Comparison of ENCODE assay signal across 19 cellular contexts in genomic region chr17:43079578-43080302, GRCh38. TPM values are rescaled to one million over a fixed set of nuclear protein-coding genes. Genes with fewer than 3 reads are reported as not detected.
A peak's percentile ranks its signal among the peaks of the same experiment; 100 is the strongest.
DNase-seq lines count a peak whose midpoint lies in the region; ATAC-seq, FAIRE-seq and TF ChIP-seq lines count a peak whose summit lies in the region.
"Had no signal": no experiment of that assay in that cellular context is flagged by ENCODE, and none has a peak within 500 bp of the region (broad histone marks: within the 10 kb centered on the region; RNA-seq: fewer than 3 reads in every experiment).

No MANE protein-coding gene starts in this region.

- H3K27me3 Mint-ChIP-seq in WTC11 (ENCODE audit: low read depth) = no peaks in the 10 kb centered on the region

- H3K4me3 Mint-ChIP-seq in WTC11 = no peak overlapping the region
- H3K4me3 Mint-ChIP-seq: CD8-positive, alpha-beta memory T cell had no signal

- no peak overlapping the region for H3K9ac ChIP-seq in HUES48 (ENCODE audit: low read depth, low read length)
- peak overlapping the region; percentile 9 for H3K9ac ChIP-seq in iPS-15b (ENCODE audit: low read depth, low read length)
- H3K9ac ChIP-seq: BLaER1 had no signal

- peaks cover 14% of the 10 kb centered on the region for H3K36me3 ChIP-seq in HUES48 (ENCODE audit: control insufficient read depth, insufficient read depth, low read length)
- H3K36me3 ChIP-seq in iPS-15b (ENCODE audit: control insufficient read depth, insufficient read depth, low read length) = no peaks in the 10 kb centered on the region
- H3K36me3 ChIP-seq in small intestine (ENCODE audit: control insufficient read depth in 2 of 2, insufficient read depth in 2 of 2, low read length in 2 of 2) = no peaks in the 10 kb centered on the region

- H3K9me3 ChIP-seq in HUES48 (ENCODE audit: control insufficient read depth, insufficient read depth, low read length) = no peaks in the 10 kb centered on the region
- no peaks in the 10 kb centered on the region for H3K9me3 ChIP-seq in iPS-15b (ENCODE audit: control insufficient read depth, insufficient read depth, low read length)
- H3K9me3 ChIP-seq in small intestine (ENCODE audit: control insufficient read depth, low read depth) = no peaks in the 10 kb centered on the region
- H3K9me3 ChIP-seq: BLaER1 had no signal

- POLR2A ChIA-PET in WTC11 (lab: Charles Lee) = interaction anchor here (0.8 kb wide), 1 partner anchor 1167 kb away, joined by 3 read pairs; no protein-coding TSS in a partner anchor

- no peak for FAIRE-seq in small intestine (lab: Jason Lieb, UNC)
- FAIRE-seq: G401.6 had no signal

- H3K4me3 ChIP-seq in HUES48 (ENCODE audit: low read depth, low read length) (0 out of 2 replicates have a peak overlapping the region, but pooled peaks have one; percentile 21), iPS-15b (ENCODE audit: low read depth, low read length) (no peak overlapping the region), small intestine (ENCODE audit: low read depth in 1 of 2, low read length in 2 of 2) (no peak overlapping the region)
- H3K4me3 ChIP-seq: BLaER1 had no signal

- H3K9me3 Mint-ChIP-seq in WTC11 = no peaks in the 10 kb centered on the region
- H3K9me3 Mint-ChIP-seq: CD8-positive, alpha-beta memory T cell had no signal

- no peak for DNase-seq in WTC11 (ENCODE audit: low spot score)
- DNase-seq in small intestine = peak; percentile 35
- DNase-seq in activated CD4-positive, CD25-positive, alpha-beta regulatory T cell treated with anti-CD3 and anti-CD28 coated beads, Interleukin-2, amount 50 U/mL, for 72 hours = no peak
- no peak for DNase-seq in A172 (ENCODE audit: low spot score)
- DNase-seq: CD8-positive, alpha-beta memory T cell; DND-41; NCI-H187; NCI-H345; NCI-H526 treated with DMSO at 0.1 percent for 48 hours; NK-92 treated with Interleukin-12 subunit alpha and Interleukin-12 subunit beta, amount 100 ng/mL, for 24 hours; OCI-M1; SIG-M5 had no signal

- TF ChIP-seq CTCF in WTC11 (IDR thresholded peaks at IDR 0.05) = no peak

- no peaks in the 10 kb centered on the region for H3K27me3 ChIP-seq in HUES48 (ENCODE audit: control insufficient read depth, insufficient read depth, low read length)
- H3K27me3 ChIP-seq in iPS-15b (ENCODE audit: control insufficient read depth, insufficient read depth, low read length) = no peaks in the 10 kb centered on the region
- H3K27me3 ChIP-seq in small intestine (ENCODE audit: control insufficient read depth in 2 of 2, insufficient read depth in 2 of 2, low read length in 2 of 2) = no peaks in the 10 kb centered on the region
- H3K27me3 ChIP-seq: BLaER1 had no signal

- peak overlapping the region; percentile 77 for H3K27ac ChIP-seq in HUES48 (ENCODE audit: low read depth, low read length)
- H3K27ac ChIP-seq in small intestine (ENCODE audit: low read depth in 1 of 2, low read length in 1 of 2) = no peak overlapping the region
- H3K27ac ChIP-seq: BLaER1 had no signal

- CTCF ChIA-PET in WTC11 (lab: Charles Lee) = interaction anchor here (1.5 kb wide), 1 partner anchor 56 kb away, joined by 3 read pairs; no protein-coding TSS in a partner anchor

- WGBS in small intestine, 3 donors = 20 to 73% (median 52%) methylated on average over 3 of the region's 3 CpGs

- peaks cover 16% of the 10 kb centered on the region for H3K4me1 ChIP-seq in HUES48 (ENCODE audit: control insufficient read depth, insufficient read depth, low read length)
- H3K4me1 ChIP-seq in iPS-15b (ENCODE audit: control insufficient read depth, insufficient read depth, low read length) = peaks cover 12% of the 10 kb centered on the region
- no peaks in the 10 kb centered on the region for H3K4me1 ChIP-seq in small intestine (ENCODE audit: control insufficient read depth in 2 of 2, insufficient read depth in 1 of 2, low read depth in 1 of 2, low read length in 1 of 2)
- H3K4me1 ChIP-seq: BLaER1 had no signal

- peak overlapping the region; percentile 83 for H3K27ac Mint-ChIP-seq in WTC11
- H3K27ac Mint-ChIP-seq: CD8-positive, alpha-beta memory T cell had no signal

- peaks cover 7% of the 10 kb centered on the region for H3K36me3 Mint-ChIP-seq in WTC11
- H3K36me3 Mint-ChIP-seq: CD8-positive, alpha-beta memory T cell had no signal

- ATAC-seq in WTC11 = peak; percentile 41
- ATAC-seq in HG02981 (IDR thresholded peaks at IDR 0.05; ENCODE audit: unreplicated experiment) = no peak

- peaks cover 16% of the 10 kb centered on the region for H3K4me1 Mint-ChIP-seq in WTC11
- H3K4me1 Mint-ChIP-seq: CD8-positive, alpha-beta memory T cell had no signal

TF ChIP-seq in WTC11, 78 proteins besides CTCF, POLR2A, EP300 and RAD21 (continues in another document):
- TF ChIP-seq ATF2 (CRISPR knock-in tag; IDR thresholded peaks at IDR 0.05; ENCODE audit: borderline replicate concordance, low read depth) = no peak
- no peak for TF ChIP-seq USF2 (CRISPR knock-in tag; IDR thresholded peaks at IDR 0.05)
- TF ChIP-seq NFYB (CRISPR knock-in tag; conservative IDR thresholded peaks at IDR 0.05; ENCODE audit: low read depth) = no peak
- no peak for TF ChIP-seq MAX (CRISPR knock-in tag; IDR thresholded peaks at IDR 0.05)
- TF ChIP-seq E2F1 (CRISPR knock-in tag; IDR thresholded peaks at IDR 0.05) = no peak
- TF ChIP-seq JUN (CRISPR knock-in tag; IDR thresholded peaks at IDR 0.05) = no peak
- no peak for TF ChIP-seq AR (CRISPR knock-in tag; IDR thresholded peaks at IDR 0.05)
- no peak for TF ChIP-seq MXD4 (CRISPR knock-in tag; IDR thresholded peaks at IDR 0.05; ENCODE audit: borderline replicate concordance)
- TF ChIP-seq FOXP1 (CRISPR knock-in tag; IDR thresholded peaks at IDR 0.05; ENCODE audit: borderline replicate concordance) = no peak

RNA-seq across cellular contexts. Expression of gene BRCA1, which starts 45.4 kb away (rescaled TPM):
- total RNA-seq in WTC11 (2021) = 37.8 to 38.4 TPM (median 38.1 TPM) in 3 replicates
- polyA plus RNA-seq in small intestine = 1 to 10 TPM in 2 of 3 donors, under 1 TPM in 1; 0.45 to 9.7 (median 1.4) TPM
- total RNA-seq in A172 (2014; rRNA removed; shearing (Covaris generic)) = 46.0 and 51.1 TPM in 2 replicates

RNA-seq across cellular contexts. Expression of gene RND2, which starts 54.7 kb away (rescaled TPM):
- 46.9 to 51.8 TPM (median 50.2 TPM) in 3 replicates for total RNA-seq in WTC11 (2021)
- polyA plus RNA-seq in small intestine = under 1 TPM in 2 of 3 donors, not detected in 1; 0.27 to 0.67 TPM
- 0.05 TPM in 1 of 2 replicates, not detected in the other for total RNA-seq in A172 (2014; rRNA removed; shearing (Covaris generic))
- total RNA-seq: LHCN-M2, RPMI7951 had no signal
- polyA plus RNA-seq: CD8-positive, alpha-beta memory T cell had no signal

RNA-seq across cellular contexts. Expression of gene VAT1, which starts 57.6 kb away (rescaled TPM):
- total RNA-seq in WTC11 (2021) = 291 to 298 TPM (median 296 TPM) in 3 replicates
- polyA plus RNA-seq in small intestine = 10 to 100 TPM; 20.1 to 84.7 (median 48.1) TPM
- total RNA-seq in A172 (2014; rRNA removed; shearing (Covaris generic)) = 362 and 414 TPM in 2 replicates

Comparison
In these comparisons a context has a peak if more than half of its experiments do, and no peak if none do; other contexts are left out.
1. RNA of gene RND2, which starts 54.7 kb away (total RNA-seq): 46.9 to 51.8 TPM in WTC11; 0.05 TPM in A172; every median in the first group is over 10 times any median in the second.